1 cellular context compared by ENCODE assay signal in genomic region chr21:44018813-44019567, GRCh38.
TF ChIP-seq lines count a peak whose summit lies in the region.

No MANE protein-coding gene starts in this region.

TF ChIP-seq in K562, 482 proteins besides CTCF, POLR2A, EP300 and RAD21 (continued from another document and continues in another):
- TF ChIP-seq CBX2 (IDR thresholded peaks at IDR 0.05; ENCODE audit: insufficient read depth, low read length, poor library complexity, severe bottlenecking) (no peak), SIX5 (IDR thresholded peaks at IDR 0.05; ENCODE audit: borderline replicate concordance in 1 of 2, insufficient read depth in 1 of 2, low read depth in 1 of 2, low read length in 2 of 2) (no peak), MECOM (CRISPR knock-in tag; IDR thresholded peaks at IDR 0.05) (no peak), CHCHD3 (CRISPR knock-in tag; IDR thresholded peaks at IDR 0.05) (no peak), HCFC1 (IDR thresholded peaks at IDR 0.05; ENCODE audit: low read depth, low read length) (no peak), TFAM (CRISPR knock-in tag; conservative IDR thresholded peaks at IDR 0.05) (no peak), TBL1XR1 (IDR thresholded peaks at IDR 0.05; ENCODE audit: low read length in 2 of 2) (no peak), ZBTB34 (CRISPR knock-in tag; IDR thresholded peaks at IDR 0.05) (no peak), DPF2 (IDR thresholded peaks at IDR 0.05) (0 out of 2 replicates have a peak, but pooled peaks have one; percentile 36), HDAC1 (IDR thresholded peaks at IDR 0.05) (0 out of 4 replicates have a peak, but pooled peaks of 1 of the 2 experiments have one; percentile 26), CREB3 (tag; conservative IDR thresholded peaks at IDR 0.05; ENCODE audit: low read depth) (peak; percentile 34), NR3C1 (CRISPR knock-in tag; IDR thresholded peaks at IDR 0.05) (no peak), FOXJ3 (CRISPR knock-in tag; IDR thresholded peaks at IDR 0.05) (no peak), FOXK2 (conservative IDR thresholded peaks at IDR 0.05 in 1 of 2, IDR thresholded peaks at IDR 0.05 in 1 of 2; ENCODE audit: low read depth in 2 of 2) (0 out of 4 replicates have a peak, but pooled peaks of 1 of the 2 experiments have one; percentile 21), SMARCE1 (IDR thresholded peaks at IDR 0.05) (no peak), ZNF384 (IDR thresholded peaks at IDR 0.05; ENCODE audit: low read depth, low read length) (peak; percentile 24), GTF3C2 (IDR thresholded peaks at IDR 0.05; ENCODE audit: borderline replicate concordance, extremely low read depth, insufficient read length) (no peak), THAP12 (CRISPR knock-in tag; IDR thresholded peaks at IDR 0.05) (no peak), ZNF644 (tag; IDR thresholded peaks at IDR 0.05; ENCODE audit: low read depth) (no peak), IRF9 (tag; IDR thresholded peaks at IDR 0.05) (no peak), MAFG (tag; conservative IDR thresholded peaks at IDR 0.05) (no peak), KAT7 (CRISPR knock-in tag; IDR thresholded peaks at IDR 0.05; ENCODE audit: borderline replicate concordance) (no peak), ZNF592 (IDR thresholded peaks at IDR 0.05) (peak; percentile 55; the same call in 1 of the 2 replicates), TEAD4 (IDR thresholded peaks at IDR 0.05; ENCODE audit: low read length) (0 out of 2 replicates have a peak, but pooled peaks have one; percentile 10), TEAD4 (CRISPR knock-in tag; IDR thresholded peaks at IDR 0.05; ENCODE audit: borderline replicate concordance) (no peak), SP1 (CRISPR knock-in tag; IDR thresholded peaks at IDR 0.05) (peak; percentile 45; the same call in 1 of the 2 replicates), STAT5A (IDR thresholded peaks at IDR 0.05; ENCODE audit: borderline replicate concordance, low read length) (peak; percentile 4; the same call in 1 of the 2 replicates), ZBTB43 (CRISPR knock-in tag; IDR thresholded peaks at IDR 0.05) (0 out of 2 replicates have a peak, but pooled peaks have one; percentile 30), HDGF (IDR thresholded peaks at IDR 0.05) (peak; percentile 71; the same call in 1 of the 2 replicates), HEY1 (CRISPR knock-in tag; IDR thresholded peaks at IDR 0.05; ENCODE audit: borderline replicate concordance) (no peak), CSDE1 (IDR thresholded peaks at IDR 0.05) (no peak), CXXC5 (CRISPR knock-in tag; IDR thresholded peaks at IDR 0.05) (peak; percentile 14; the same call in 1 of the 2 replicates), L3MBTL2 (IDR thresholded peaks at IDR 0.05) (peak; percentile 11; the same call in 1 of the 2 replicates), MIER1 (IDR thresholded peaks at IDR 0.05; ENCODE audit: low read depth) (no peak), NFRKB (IDR thresholded peaks at IDR 0.05; ENCODE audit: low read depth) (0 out of 2 replicates have a peak, but pooled peaks have one; percentile 29), POLR2G (IDR thresholded peaks at IDR 0.05; ENCODE audit: low read depth, low read length) (no peak), CGGBP1 (CRISPR knock-in tag; IDR thresholded peaks at IDR 0.05) (no peak), TAL1 (IDR thresholded peaks at IDR 0.05) (peak; percentile 47; the same call in 1 of the 2 replicates), NFIX (CRISPR knock-in tag; IDR thresholded peaks at IDR 0.05; ENCODE audit: low read depth) (no peak), NR4A1 (CRISPR knock-in tag; IDR thresholded peaks at IDR 0.05) (no peak), NR4A1 (tag; IDR thresholded peaks at IDR 0.05) (peak; percentile 51; the same call in 1 of the 2 replicates), RFX5 (IDR thresholded peaks at IDR 0.05; ENCODE audit: low read depth, low read length) (no peak), MLLT1 (IDR thresholded peaks at IDR 0.05) (peak in 1 of 2 experiments; percentile 40; a peak in 1 of 4 replicates), ZNF324 (CRISPR knock-in tag; IDR thresholded peaks at IDR 0.05) (no peak), BHLHE40 (IDR thresholded peaks at IDR 0.05; ENCODE audit: low read length) (peak; percentile 20; the same call in 1 of the 2 replicates), MYNN (IDR thresholded peaks at IDR 0.05) (peak; percentile 58), MYNN (CRISPR knock-in tag; IDR thresholded peaks at IDR 0.05) (no peak), SMC3 (conservative IDR thresholded peaks at IDR 0.05; ENCODE audit: insufficient read depth, low read depth, low read length) (no peak), SNAPC5 (CRISPR knock-in tag; IDR thresholded peaks at IDR 0.05) (no peak), ZNF41 (CRISPR knock-in tag; conservative IDR thresholded peaks at IDR 0.05) (no peak), CEBPG (CRISPR knock-in tag; IDR thresholded peaks at IDR 0.05) (peak; percentile 24; the same call in 1 of the 2 replicates), CEBPG (tag; conservative IDR thresholded peaks at IDR 0.05 in 1 of 2, IDR thresholded peaks at IDR 0.05 in 1 of 2) (no peak), NR2C1 (IDR thresholded peaks at IDR 0.05) (0 out of 2 replicates have a peak, but pooled peaks have one; percentile 17), NR2C1 (tag; IDR thresholded peaks at IDR 0.05) (no peak)
